In genomic region chr19:14072535-14073231, GRCh38 we compare ENCODE assay signal across 8 cellular contexts. TPM values are rescaled to one million over a fixed set of nuclear protein-coding genes. Genes with fewer than 3 reads are reported as not detected.
DNase-seq lines count a peak whose midpoint lies in the region; ATAC-seq, FAIRE-seq and TF ChIP-seq lines count a peak whose summit lies in the region.

TSS of gene MISP3 (plus strand) at chr19:14072786. CDS start at chr19:14073310, 524 bp downstream.

- H3K9me3 Mint-ChIP-seq in astrocyte (ENCODE audit: unreplicated experiment): peaks cover 1% of the 10 kb centered on the region

- H3K9ac ChIP-seq in GM23248 (peak within 1 kb of the TSS; percentile 76), NT2/D1 (ENCODE audit: insufficient read length, low read depth) (peak within 1 kb of the TSS; percentile 82), astrocyte (ENCODE audit: low read length) (peak within 1 kb of the TSS; percentile 65)

- no peak for FAIRE-seq in astrocyte (lab: Jason Lieb, UNC)

- no peaks in the 10 kb centered on the region for H3F3A ChIP-seq in GM23248 (ENCODE audit: insufficient read depth)

- no peak for TF ChIP-seq POLR2A in spleen (IDR thresholded peaks at IDR 0.05)

- no peak for ATAC-seq in GM18867 (IDR thresholded peaks at IDR 0.05; ENCODE audit: unreplicated experiment)

- H3K36me3 ChIP-seq in GM23248 (ENCODE audit: low read depth) (no peaks in the 10 kb centered on the region), NT2/D1 (ENCODE audit: insufficient read depth, insufficient read length, low read length) (no peaks in the 10 kb centered on the region), astrocyte (ENCODE audit: insufficient read depth, low read length) (no peaks in the 10 kb centered on the region), spleen (no peaks in the 10 kb centered on the region)

- no peaks in the 10 kb centered on the region for H3K9me2 ChIP-seq in GM23248 (ENCODE audit: insufficient read depth)

- DNase-seq in GM23248 (peak; percentile 62), NT2/D1 (ENCODE audit: low read depth, low spot score) (no peak), astrocyte (ENCODE audit: low read depth) (peak; percentile 40), iPS-NIHi11 (ENCODE audit: low spot score) (peak; percentile 54), spleen (peak; percentile 86), NCI-H226 (no peak)

- H3K27me3 ChIP-seq in GM23248 (replicated peaks; ENCODE audit: insufficient read depth) (no peaks in the 10 kb centered on the region), NT2/D1 (ENCODE audit: insufficient read depth, insufficient read length) (peaks cover 36% of the 10 kb centered on the region), astrocyte (ENCODE audit: insufficient read depth, low read length) (no peaks in the 10 kb centered on the region), spleen (replicated peaks in 1 of 7) (peaks cover 0 to 29% (median 0%) of the 10 kb centered on the region in 7 donors)

- H3K79me2 ChIP-seq in GM23248 (ENCODE audit: insufficient read depth): no peaks in the 10 kb centered on the region
- H3K79me2 ChIP-seq in astrocyte (ENCODE audit: insufficient read depth, low read length): no peaks in the 10 kb centered on the region

- H3K4me2 ChIP-seq in GM23248 (ENCODE audit: unreplicated experiment) (peak within 1 kb of the TSS; percentile 95), astrocyte (ENCODE audit: low read length) (peak within 1 kb of the TSS; percentile 94)

- H3K4me1 ChIP-seq in GM23248 (ENCODE audit: insufficient read depth): peaks cover 6% of the 10 kb centered on the region
- H3K4me1 ChIP-seq in NT2/D1 (ENCODE audit: insufficient read depth, insufficient read length): peaks cover 14% of the 10 kb centered on the region
- peaks cover 19% of the 10 kb centered on the region for H3K4me1 ChIP-seq in astrocyte (ENCODE audit: insufficient read depth, low read length)
- H3K4me1 ChIP-seq in spleen: peaks cover 31 to 56% (median 44%) of the 10 kb centered on the region in 6 donors

- TF ChIP-seq CTCF in C4-2B (conservative IDR thresholded peaks at IDR 0.05): no peak
- no peak for TF ChIP-seq CTCF in astrocyte (IDR thresholded peaks at IDR 0.05; ENCODE audit: insufficient read depth, low read depth, low read length)
- peak in 1 of 11 experiments; percentile 6 for TF ChIP-seq CTCF in spleen (IDR thresholded peaks at IDR 0.05 in 8 of 11, conservative IDR thresholded peaks at IDR 0.05 in 3 of 11)

- no peaks in the 10 kb centered on the region for H4K20me1 ChIP-seq in GM23248 (ENCODE audit: insufficient read depth)
- H4K20me1 ChIP-seq in astrocyte (ENCODE audit: insufficient read depth, low read length): no peaks in the 10 kb centered on the region

- in situ Hi-C loops in GM23248 (cut with MboI): loop anchor here (10.0 kb wide), 1 partner anchor 188 kb away; no protein-coding TSS in a partner anchor

- peak within 1 kb of the TSS; percentile 90 for H3K4me3 Mint-ChIP-seq in astrocyte (ENCODE audit: unreplicated experiment)

- intact Hi-C loops in spleen (cut with DNase I; ENCODE audit: low total_unique reads): loop anchor here (5.0 kb wide), 1 partner anchor 190 kb away; no protein-coding TSS in a partner anchor

- peak within 1 kb of the TSS; percentile 92 for H3K4me3 ChIP-seq in GM23248
- H3K4me3 ChIP-seq in NT2/D1 (ENCODE audit: insufficient read length, low read depth): peak within 1 kb of the TSS; percentile 61
- H3K4me3 ChIP-seq in astrocyte (ENCODE audit: insufficient read depth, low read depth, low read length): peak within 1 kb of the TSS; percentile 59
- H3K4me3 ChIP-seq in spleen: peak within 1 kb of the TSS; percentile 54 to 75 (median 60)

- WGBS in GM23248 (ENCODE audit: low coverage in 1 of 2, low lambda C conversion rate in 2 of 2, missing lambda C conversion rate in 2 of 2), 2 experiments: 3% methylated on average over 32 to 34 of the region's 49 CpGs
- 1% methylated on average over 12 to 49 of the region's 49 CpGs for WGBS in spleen, 5 donors

- H3K27ac Mint-ChIP-seq in astrocyte (ENCODE audit: unreplicated experiment): no peak within 1 kb of the TSS

- H3K4me1 Mint-ChIP-seq in astrocyte (ENCODE audit: low read depth, unreplicated experiment): peaks cover 8% of the 10 kb centered on the region

- H2AFZ ChIP-seq in GM23248 (peak within 1 kb of the TSS; percentile 97), astrocyte (ENCODE audit: low read depth, low read length) (peak within 1 kb of the TSS; percentile 85)

- peaks cover 8% of the 10 kb centered on the region for H3K27me3 Mint-ChIP-seq in astrocyte (ENCODE audit: low read depth, unreplicated experiment)

- peak within 1 kb of the TSS; percentile 60 for H3K27ac ChIP-seq in C4-2B
- H3K27ac ChIP-seq in GM23248: peak within 1 kb of the TSS; percentile 40
- no peak within 1 kb of the TSS for H3K27ac ChIP-seq in astrocyte (ENCODE audit: low read depth, low read length)
- H3K27ac ChIP-seq in spleen: peak within 1 kb of the TSS; percentile 49 to 92 (median 89)

- H3K9me3 ChIP-seq in GM23248 (ENCODE audit: low read depth) (no peaks in the 10 kb centered on the region), NT2/D1 (ENCODE audit: insufficient read depth, low read length) (peaks cover 9% of the 10 kb centered on the region; the same call in 1 of the 2 replicates), astrocyte (ENCODE audit: insufficient read depth, low read depth, low read length) (no peaks in the 10 kb centered on the region), spleen (no peaks in the 10 kb centered on the region)

- H3K36me3 Mint-ChIP-seq in astrocyte (ENCODE audit: low read depth, unreplicated experiment): peaks cover 4% of the 10 kb centered on the region

RNA-seq across cellular contexts. Expression of gene MISP3, which starts in this region (rescaled TPM):
- total RNA-seq in GM23248 (2014; rRNA removed; shearing (Covaris generic)): 1.3 TPM in 1 of 2 replicates, not detected in the other
- polyA plus RNA-seq in GM23248 (2016; fragmentation: Nextera tagmentation; extraction: Ambion mirVana) (2.0 and 2.7 TPM in 2 replicates), spleen (1 to 10 TPM; 1.5 to 2.2 (median 1.9) TPM)
- total RNA-seq in astrocyte (0.70 and 0.79 TPM in 2 replicates), spleen (1 to 10 TPM; 1.8 to 8.0 (median 2.0) TPM)

Comparison
In these comparisons a context has a peak if more than half of its experiments do, and no peak if none do; other contexts are left out.
1. Peak in DNase-seq, H3K4me3 ChIP-seq, H3K9ac ChIP-seq and H3K4me2 ChIP-seq in astrocyte; RNA of the gene not detected or under 1 TPM.
2. DNase-seq: peak in GM23248 (single experiment), iPS-NIHi11 (single experiment) and spleen (single experiment); none in NT2/D1 (single experiment) and NCI-H226 (single experiment).
3. Peak in every context shown above with its lines, with median percentiles within 50 percentile points of each other: H3K4me3 ChIP-seq and H3K9ac ChIP-seq.